ENCODE assay signal across 24 cellular contexts in the genomic region with DNA sequence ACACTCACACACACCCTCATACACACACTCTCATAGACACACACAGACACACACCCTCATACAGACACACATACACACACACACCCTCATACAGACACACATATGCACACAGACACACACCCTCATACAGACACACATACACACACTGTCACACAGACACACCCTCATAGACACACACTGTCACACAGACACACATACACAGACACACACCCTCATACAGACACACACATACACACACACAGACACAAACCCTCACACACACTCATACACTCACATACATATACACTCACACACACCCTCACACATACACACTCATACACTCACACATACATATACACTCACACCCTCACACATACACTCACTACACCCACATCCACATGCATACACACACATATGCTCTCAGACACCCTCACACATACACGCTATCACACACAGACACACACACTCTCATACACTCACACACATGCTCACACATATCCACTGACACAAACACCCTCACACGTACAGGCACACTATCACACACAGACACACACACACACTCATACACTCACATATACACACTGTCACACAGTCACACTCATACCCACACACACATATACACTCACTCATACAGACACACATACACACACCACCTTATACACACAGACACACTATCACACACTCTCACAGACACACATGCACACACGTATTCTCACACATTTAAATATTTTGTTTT. TPM values are rescaled to one million over a fixed set of nuclear protein-coding genes. Genes with fewer than 3 reads are reported as not detected.
DNase-seq lines count a peak whose midpoint lies in the region; ATAC-seq, FAIRE-seq and TF ChIP-seq lines count a peak whose summit lies in the region.
"Had no signal": no experiment of that assay in that cellular context is flagged by ENCODE, and none has a peak within 500 bp of the region (broad histone marks: within the 10 kb centered on the region; RNA-seq: fewer than 3 reads in every experiment).

No MANE protein-coding gene starts in this region.

- no peak overlapping the region for H3K4me2 ChIP-seq in neural cell (ENCODE audit: low read length)

- no peaks in the 10 kb centered on the region for H3K9me2 ChIP-seq in neural cell (ENCODE audit: insufficient read depth, low read length)

- H3F3A ChIP-seq in neural cell (ENCODE audit: insufficient read depth, low read length, poor library complexity, severe bottlenecking) = no peaks in the 10 kb centered on the region

- TF ChIP-seq RAD21 in neural cell (conservative IDR thresholded peaks at IDR 0.05) = no peak

- H3K27ac Mint-ChIP-seq in activated naive CD4-positive, alpha-beta T cell treated with anti-CD3 and anti-CD28 coated beads, Interleukin-2, amount 10 ng/mL, durations not matched to agents 7 days and 5 days = no peak overlapping the region
- H3K27ac Mint-ChIP-seq: CD4-positive, alpha-beta T cell had no signal

- no peaks in the 10 kb centered on the region for H3K79me2 ChIP-seq in neural cell (replicated peaks; ENCODE audit: insufficient read depth, low read length)

- H3K36me3 Mint-ChIP-seq in activated naive CD4-positive, alpha-beta T cell treated with anti-CD3 and anti-CD28 coated beads, Interleukin-2, amount 10 ng/mL, durations not matched to agents 7 days and 5 days = no peaks in the 10 kb centered on the region

- H3K27me3 Mint-ChIP-seq in activated naive CD4-positive, alpha-beta T cell treated with anti-CD3 and anti-CD28 coated beads, Interleukin-2, amount 10 ng/mL, durations not matched to agents 7 days and 5 days = no peaks in the 10 kb centered on the region

- H2AFZ ChIP-seq in neural cell (ENCODE audit: low read depth, low read length) = no peak overlapping the region

- H3K9me3 ChIP-seq in right atrium auricular region (no peaks in the 10 kb centered on the region), neural cell (ENCODE audit: low read length) (no peaks in the 10 kb centered on the region)
- H3K9me3 ChIP-seq: BLaER1, Caco-2, Peyer's patch, SJSA1 had no signal

- no peak for TF ChIP-seq EP300 in neural cell (conservative IDR thresholded peaks at IDR 0.05; ENCODE audit: poor library complexity, severe bottlenecking)

- no peaks in the 10 kb centered on the region for H3K9me3 Mint-ChIP-seq in activated naive CD4-positive, alpha-beta T cell treated with anti-CD3 and anti-CD28 coated beads, Interleukin-2, amount 10 ng/mL, durations not matched to agents 7 days and 5 days
- H3K9me3 Mint-ChIP-seq: CD4-positive, alpha-beta T cell had no signal

- no peak for ATAC-seq in Right ventricle myocardium superior (ENCODE audit: poor library complexity)
- ATAC-seq in SK-N-SH treated with all-trans-retinoic acid at 6 μM for 48 hours = no peak; the same call in 2 of the 3 replicates
- ATAC-seq: HCT116 had no signal

- no peak overlapping the region for H3K9ac ChIP-seq in neural cell (ENCODE audit: low read length)
- H3K9ac ChIP-seq: BLaER1 had no signal

- H4K20me1 ChIP-seq in neural cell (ENCODE audit: insufficient read depth) = no peaks in the 10 kb centered on the region
- H4K20me1 ChIP-seq: BLaER1 had no signal

- TF ChIP-seq CTCF in right atrium auricular region (IDR thresholded peaks at IDR 0.05) (no peak), bronchial epithelial cell (IDR thresholded peaks at IDR 0.05; ENCODE audit: insufficient read depth, low read length, severe bottlenecking) (no peak), neural cell (IDR thresholded peaks at IDR 0.05; ENCODE audit: poor library complexity, severe bottlenecking) (no peak)

- CTCF ChIA-PET in activated naive CD4-positive, alpha-beta T cell treated with anti-CD3 and anti-CD28 coated beads, Interleukin-2, amount 10 ng/mL, durations not matched to agents 7 days and 5 days (lab: Charles Lee) = no interaction called here

- H3K27ac ChIP-seq in right atrium auricular region = no peak overlapping the region
- H3K27ac ChIP-seq in neural cell (ENCODE audit: low read length) = no peak overlapping the region
- H3K27ac ChIP-seq: 22Rv1, BLaER1, Peyer's patch, SJSA1 had no signal

- no peak overlapping the region for H3K4me3 ChIP-seq in right atrium auricular region
- H3K4me3 ChIP-seq in bronchial epithelial cell (ENCODE audit: low read depth, low read length) = no peak overlapping the region
- H3K4me3 ChIP-seq in neural cell (ENCODE audit: low read length) = no peak overlapping the region
- H3K4me3 ChIP-seq: BLaER1, Peyer's patch, SJSA1 had no signal

- H3K4me3 Mint-ChIP-seq in activated naive CD4-positive, alpha-beta T cell treated with anti-CD3 and anti-CD28 coated beads, Interleukin-2, amount 10 ng/mL, durations not matched to agents 7 days and 5 days = no peak overlapping the region
- H3K4me3 Mint-ChIP-seq: CD4-positive, alpha-beta T cell had no signal

- H3K4me1 ChIP-seq in right atrium auricular region = no peaks in the 10 kb centered on the region
- H3K4me1 ChIP-seq: Peyer's patch had no signal

- no peaks in the 10 kb centered on the region for H3K36me3 ChIP-seq in right atrium auricular region
- no peaks in the 10 kb centered on the region for H3K36me3 ChIP-seq in bronchial epithelial cell (ENCODE audit: control insufficient read depth, insufficient read depth, low read length)
- no peaks in the 10 kb centered on the region for H3K36me3 ChIP-seq in neural cell (ENCODE audit: insufficient read depth, low read length)
- H3K36me3 ChIP-seq: BLaER1, Peyer's patch, SJSA1 had no signal

- H3K27me3 ChIP-seq in right atrium auricular region (no peaks in the 10 kb centered on the region), bronchial epithelial cell (ENCODE audit: control insufficient read depth, insufficient read depth, low read length) (no peaks in the 10 kb centered on the region), neural cell (ENCODE audit: insufficient read depth, low read depth, low read length) (no peaks in the 10 kb centered on the region)
- H3K27me3 ChIP-seq: BLaER1, Peyer's patch, SJSA1 had no signal

- H3K4me1 Mint-ChIP-seq in activated naive CD4-positive, alpha-beta T cell treated with anti-CD3 and anti-CD28 coated beads, Interleukin-2, amount 10 ng/mL, durations not matched to agents 7 days and 5 days = no peaks in the 10 kb centered on the region

- peak; percentile 28 for FAIRE-seq in bronchial epithelial cell (lab: Jason Lieb, UNC)
- peak; percentile 91 for FAIRE-seq in urothelium cell line (lab: Jason Lieb, UNC)

- DNase-seq in right atrium auricular region (ENCODE audit: low spot score) (peak; percentile 13), Right ventricle myocardium superior (no peak), bronchial epithelial cell (ENCODE audit: low read depth) (no peak), urothelium cell line (ENCODE audit: low spot score) (no peak), mucosa of gallbladder (ENCODE audit: low spot score) (no peak)
- no peak for DNase-seq in activated naive CD4-positive, alpha-beta T cell treated with anti-CD3 and anti-CD28 coated beads, Interleukin-2, amount 10 ng/mL, durations not matched to agents 7 days and 5 days
- DNase-seq: Caco-2; CD4-positive, alpha-beta T cell; DMS 273 treated with DMSO at 0.1 percent for 48 hours; DMS79 treated with DMSO at 0.1 percent for 48 hours; KBM-7; NCI-H1092; NCI-H1436; NCI-H2029; NCI-H345; NCI-H524 treated with DMSO at 0.1 percent for 48 hours; Peyer's patch had no signal

- intact Hi-C loops in Right ventricle myocardium superior (cut with DNase I) = no loop called here

TF ChIP-seq in neural cell, 6 proteins besides CTCF, POLR2A, EP300 and RAD21 (continues in another document):
- no peak for TF ChIP-seq TAF1 (IDR thresholded peaks at IDR 0.05; ENCODE audit: low read depth)
- peak; percentile 56 for TF ChIP-seq EZH2 (IDR thresholded peaks at IDR 0.05; ENCODE audit: borderline replicate concordance, insufficient read depth, low read length, poor library complexity, severe bottlenecking)

TF ChIP-seq in SK-N-SH treated with all-trans-retinoic acid at 6 μM for 48 hours, 23 proteins besides CTCF, POLR2A, EP300 and RAD21 (continues in another document):
- no peak for TF ChIP-seq TOX (CRISPR knock-in tag; IDR thresholded peaks at IDR 0.05; ENCODE audit: borderline replicate concordance)
- TF ChIP-seq, protein P1, sequence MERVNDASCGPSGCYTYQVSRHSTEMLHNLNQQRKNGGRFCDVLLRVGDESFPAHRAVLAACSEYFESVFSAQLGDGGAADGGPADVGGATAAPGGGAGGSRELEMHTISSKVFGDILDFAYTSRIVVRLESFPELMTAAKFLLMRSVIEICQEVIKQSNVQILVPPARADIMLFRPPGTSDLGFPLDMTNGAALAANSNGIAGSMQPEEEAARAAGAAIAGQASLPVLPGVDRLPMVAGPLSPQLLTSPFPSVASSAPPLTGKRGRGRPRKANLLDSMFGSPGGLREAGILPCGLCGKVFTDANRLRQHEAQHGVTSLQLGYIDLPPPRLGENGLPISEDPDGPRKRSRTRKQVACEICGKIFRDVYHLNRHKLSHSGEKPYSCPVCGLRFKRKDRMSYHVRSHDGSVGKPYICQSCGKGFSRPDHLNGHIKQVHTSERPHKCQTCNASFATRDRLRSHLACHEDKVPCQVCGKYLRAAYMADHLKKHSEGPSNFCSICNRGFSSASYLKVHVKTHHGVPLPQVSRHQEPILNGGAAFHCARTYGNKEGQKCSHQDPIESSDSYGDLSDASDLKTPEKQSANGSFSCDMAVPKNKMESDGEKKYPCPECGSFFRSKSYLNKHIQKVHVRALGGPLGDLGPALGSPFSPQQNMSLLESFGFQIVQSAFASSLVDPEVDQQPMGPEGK (CRISPR knock-in tag; IDR thresholded peaks at IDR 0.05; ENCODE audit: borderline replicate concordance) = no peak
- TF ChIP-seq CSDC2 (CRISPR knock-in tag; IDR thresholded peaks at IDR 0.05) = no peak
- TF ChIP-seq BACH2 (CRISPR knock-in tag; IDR thresholded peaks at IDR 0.05; ENCODE audit: borderline replicate concordance) = no peak
- no peak for TF ChIP-seq RARB (CRISPR knock-in tag; IDR thresholded peaks at IDR 0.05)

RNA-seq across cellular contexts. Expression of a gene that starts 9.1 kb away (rescaled TPM):
- total RNA-seq in right atrium auricular region = not detected
- not detected for total RNA-seq in Right ventricle myocardium superior
- not detected in 2 replicates for total RNA-seq in bronchial epithelial cell
- polyA plus RNA-seq in neural cell = not detected in 2 replicates
- not detected in 2 replicates for polyA minus RNA-seq in neural cell
- not detected for total RNA-seq in mucosa of gallbladder
- total RNA-seq: Caco-2; CD4-positive, alpha-beta T cell; OCI-LY7; Peyer's patch; SJSA1 had no signal

RNA-seq across cellular contexts. Expression of a gene that starts 11.5 kb away (rescaled TPM):
- total RNA-seq in right atrium auricular region = not detected
- not detected for total RNA-seq in Right ventricle myocardium superior
- 1.1 and 2.7 TPM in 2 replicates for total RNA-seq in bronchial epithelial cell
- 0.61 TPM in 1 of 2 replicates, not detected in the other for polyA plus RNA-seq in neural cell
- polyA minus RNA-seq in neural cell = 0.49 TPM in 1 of 2 replicates, not detected in the other
- total RNA-seq in mucosa of gallbladder = not detected
- total RNA-seq: CD4-positive, alpha-beta T cell; OCI-LY7; Peyer's patch; SJSA1 had no signal
